In the genomic region with DNA sequence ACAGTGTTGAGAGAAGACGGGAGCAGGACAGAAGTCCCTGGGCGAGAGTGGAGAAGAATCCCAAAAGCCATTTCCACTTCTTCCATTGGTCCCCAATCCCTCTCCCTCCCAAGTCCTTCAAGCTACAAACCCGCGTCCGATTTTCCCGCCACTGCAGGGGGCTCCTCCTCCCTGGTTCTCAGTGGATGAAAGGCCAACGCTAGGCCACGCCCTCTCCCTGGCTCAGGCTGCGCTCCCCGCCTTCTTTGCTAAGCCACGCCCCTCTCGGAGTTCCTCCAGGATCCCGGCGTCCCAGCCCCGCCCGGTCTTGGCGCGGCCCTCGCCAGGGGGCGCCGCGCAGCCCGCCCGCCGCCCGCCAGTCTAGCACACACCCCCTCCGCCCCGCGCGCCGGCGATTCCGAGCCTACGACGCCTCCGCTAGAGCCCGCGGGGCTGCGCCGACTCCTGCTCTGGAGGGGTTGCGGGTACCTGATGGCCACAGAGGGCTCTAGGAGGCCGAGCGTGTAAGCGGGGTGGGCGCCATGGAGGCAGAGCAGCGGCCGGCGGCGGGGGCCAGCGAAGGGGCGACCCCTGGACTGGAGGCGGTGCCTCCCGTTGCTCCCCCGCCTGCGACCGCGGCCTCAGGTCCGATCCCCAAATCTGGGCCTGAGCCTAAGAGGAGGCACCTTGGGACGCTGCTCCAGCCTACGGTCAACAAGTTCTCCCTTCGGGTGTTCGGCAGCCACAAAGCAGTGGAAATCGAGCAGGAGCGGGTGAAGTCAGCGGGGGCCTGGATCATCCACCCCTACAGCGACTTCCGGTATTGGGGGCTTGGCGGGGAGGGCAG, we compare ENCODE assay signal across 1 cellular context.
TF ChIP-seq lines count a peak whose summit lies in the region.

A gene (plus strand): TSS at position 394 of the 826 bp plus-strand sequence. CDS start 128 bp downstream, at position 522.

TF ChIP-seq in K562, 482 proteins besides CTCF, POLR2A, EP300 and RAD21 (continued from another document and continues in another):
- TF ChIP-seq, protein P1, sequence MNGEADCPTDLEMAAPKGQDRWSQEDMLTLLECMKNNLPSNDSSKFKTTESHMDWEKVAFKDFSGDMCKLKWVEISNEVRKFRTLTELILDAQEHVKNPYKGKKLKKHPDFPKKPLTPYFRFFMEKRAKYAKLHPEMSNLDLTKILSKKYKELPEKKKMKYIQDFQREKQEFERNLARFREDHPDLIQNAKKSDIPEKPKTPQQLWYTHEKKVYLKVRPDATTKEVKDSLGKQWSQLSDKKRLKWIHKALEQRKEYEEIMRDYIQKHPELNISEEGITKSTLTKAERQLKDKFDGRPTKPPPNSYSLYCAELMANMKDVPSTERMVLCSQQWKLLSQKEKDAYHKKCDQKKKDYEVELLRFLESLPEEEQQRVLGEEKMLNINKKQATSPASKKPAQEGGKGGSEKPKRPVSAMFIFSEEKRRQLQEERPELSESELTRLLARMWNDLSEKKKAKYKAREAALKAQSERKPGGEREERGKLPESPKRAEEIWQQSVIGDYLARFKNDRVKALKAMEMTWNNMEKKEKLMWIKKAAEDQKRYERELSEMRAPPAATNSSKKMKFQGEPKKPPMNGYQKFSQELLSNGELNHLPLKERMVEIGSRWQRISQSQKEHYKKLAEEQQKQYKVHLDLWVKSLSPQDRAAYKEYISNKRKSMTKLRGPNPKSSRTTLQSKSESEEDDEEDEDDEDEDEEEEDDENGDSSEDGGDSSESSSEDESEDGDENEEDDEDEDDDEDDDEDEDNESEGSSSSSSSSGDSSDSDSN (IDR thresholded peaks at IDR 0.05; ENCODE audit: borderline replicate concordance in 1 of 2, low read depth in 2 of 2, low read length in 2 of 2), result 0 out of 4 replicates have a peak, but pooled peaks of 1 of the 2 experiments have one; percentile 47
- peak; percentile 82 for TF ChIP-seq CTBP1 (IDR thresholded peaks at IDR 0.05; ENCODE audit: borderline replicate concordance)
- TF ChIP-seq, protein P2, sequence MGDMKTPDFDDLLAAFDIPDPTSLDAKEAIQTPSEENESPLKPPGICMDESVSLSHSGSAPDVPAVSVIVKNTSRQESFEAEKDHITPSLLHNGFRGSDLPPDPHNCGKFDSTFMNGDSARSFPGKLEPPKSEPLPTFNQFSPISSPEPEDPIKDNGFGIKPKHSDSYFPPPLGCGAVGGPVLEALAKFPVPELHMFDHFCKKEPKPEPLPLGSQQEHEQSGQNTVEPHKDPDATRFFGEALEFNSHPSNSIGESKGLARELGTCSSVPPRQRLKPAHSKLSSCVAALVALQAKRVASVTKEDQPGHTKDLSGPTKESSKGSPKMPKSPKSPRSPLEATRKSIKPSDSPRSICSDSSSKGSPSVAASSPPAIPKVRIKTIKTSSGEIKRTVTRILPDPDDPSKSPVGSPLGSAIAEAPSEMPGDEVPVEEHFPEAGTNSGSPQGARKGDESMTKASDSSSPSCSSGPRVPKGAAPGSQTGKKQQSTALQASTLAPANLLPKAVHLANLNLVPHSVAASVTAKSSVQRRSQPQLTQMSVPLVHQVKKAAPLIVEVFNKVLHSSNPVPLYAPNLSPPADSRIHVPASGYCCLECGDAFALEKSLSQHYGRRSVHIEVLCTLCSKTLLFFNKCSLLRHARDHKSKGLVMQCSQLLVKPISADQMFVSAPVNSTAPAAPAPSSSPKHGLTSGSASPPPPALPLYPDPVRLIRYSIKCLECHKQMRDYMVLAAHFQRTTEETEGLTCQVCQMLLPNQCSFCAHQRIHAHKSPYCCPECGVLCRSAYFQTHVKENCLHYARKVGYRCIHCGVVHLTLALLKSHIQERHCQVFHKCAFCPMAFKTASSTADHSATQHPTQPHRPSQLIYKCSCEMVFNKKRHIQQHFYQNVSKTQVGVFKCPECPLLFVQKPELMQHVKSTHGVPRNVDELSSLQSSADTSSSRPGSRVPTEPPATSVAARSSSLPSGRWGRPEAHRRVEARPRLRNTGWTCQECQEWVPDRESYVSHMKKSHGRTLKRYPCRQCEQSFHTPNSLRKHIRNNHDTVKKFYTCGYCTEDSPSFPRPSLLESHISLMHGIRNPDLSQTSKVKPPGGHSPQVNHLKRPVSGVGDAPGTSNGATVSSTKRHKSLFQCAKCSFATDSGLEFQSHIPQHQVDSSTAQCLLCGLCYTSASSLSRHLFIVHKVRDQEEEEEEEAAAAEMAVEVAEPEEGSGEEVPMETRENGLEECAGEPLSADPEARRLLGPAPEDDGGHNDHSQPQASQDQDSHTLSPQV (IDR thresholded peaks at IDR 0.05), result 0 out of 2 replicates have a peak, but pooled peaks have one; percentile 14
- TF ChIP-seq ZFX (CRISPR knock-in tag; IDR thresholded peaks at IDR 0.05), result 0 out of 2 replicates have a peak, but pooled peaks have one; percentile 34
- TF ChIP-seq, protein P3, sequence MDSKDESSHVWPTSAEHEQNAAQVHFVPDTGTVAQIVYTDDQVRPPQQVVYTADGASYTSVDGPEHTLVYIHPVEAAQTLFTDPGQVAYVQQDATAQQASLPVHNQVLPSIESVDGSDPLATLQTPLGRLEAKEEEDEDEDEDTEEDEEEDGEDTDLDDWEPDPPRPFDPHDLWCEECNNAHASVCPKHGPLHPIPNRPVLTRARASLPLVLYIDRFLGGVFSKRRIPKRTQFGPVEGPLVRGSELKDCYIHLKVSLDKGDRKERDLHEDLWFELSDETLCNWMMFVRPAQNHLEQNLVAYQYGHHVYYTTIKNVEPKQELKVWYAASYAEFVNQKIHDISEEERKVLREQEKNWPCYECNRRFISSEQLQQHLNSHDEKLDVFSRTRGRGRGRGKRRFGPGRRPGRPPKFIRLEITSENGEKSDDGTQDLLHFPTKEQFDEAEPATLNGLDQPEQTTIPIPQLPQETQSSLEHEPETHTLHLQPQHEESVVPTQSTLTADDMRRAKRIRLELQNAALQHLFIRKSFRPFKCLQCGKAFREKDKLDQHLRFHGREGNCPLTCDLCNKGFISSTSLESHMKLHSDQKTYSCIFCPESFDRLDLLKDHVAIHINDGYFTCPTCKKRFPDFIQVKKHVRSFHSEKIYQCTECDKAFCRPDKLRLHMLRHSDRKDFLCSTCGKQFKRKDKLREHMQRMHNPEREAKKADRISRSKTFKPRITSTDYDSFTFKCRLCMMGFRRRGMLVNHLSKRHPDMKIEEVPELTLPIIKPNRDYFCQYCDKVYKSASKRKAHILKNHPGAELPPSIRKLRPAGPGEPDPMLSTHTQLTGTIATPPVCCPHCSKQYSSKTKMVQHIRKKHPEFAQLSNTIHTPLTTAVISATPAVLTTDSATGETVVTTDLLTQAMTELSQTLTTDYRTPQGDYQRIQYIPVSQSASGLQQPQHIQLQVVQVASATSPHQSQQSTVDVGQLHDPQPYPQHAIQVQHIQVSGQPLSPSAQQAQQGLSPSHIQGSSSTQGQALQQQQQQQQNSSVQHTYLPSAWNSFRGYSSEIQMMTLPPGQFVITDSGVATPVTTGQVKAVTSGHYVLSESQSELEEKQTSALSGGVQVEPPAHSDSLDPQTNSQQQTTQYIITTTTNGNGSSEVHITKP (IDR thresholded peaks at IDR 0.05; ENCODE audit: partially characterized antibody), result peak; percentile 10
- peak; percentile 72; the same call in 1 of the 2 replicates for TF ChIP-seq LCOR (CRISPR knock-in tag; IDR thresholded peaks at IDR 0.05)
- no peak for TF ChIP-seq ZFPM2 (CRISPR knock-in tag; IDR thresholded peaks at IDR 0.05)
- TF ChIP-seq, protein P4, sequence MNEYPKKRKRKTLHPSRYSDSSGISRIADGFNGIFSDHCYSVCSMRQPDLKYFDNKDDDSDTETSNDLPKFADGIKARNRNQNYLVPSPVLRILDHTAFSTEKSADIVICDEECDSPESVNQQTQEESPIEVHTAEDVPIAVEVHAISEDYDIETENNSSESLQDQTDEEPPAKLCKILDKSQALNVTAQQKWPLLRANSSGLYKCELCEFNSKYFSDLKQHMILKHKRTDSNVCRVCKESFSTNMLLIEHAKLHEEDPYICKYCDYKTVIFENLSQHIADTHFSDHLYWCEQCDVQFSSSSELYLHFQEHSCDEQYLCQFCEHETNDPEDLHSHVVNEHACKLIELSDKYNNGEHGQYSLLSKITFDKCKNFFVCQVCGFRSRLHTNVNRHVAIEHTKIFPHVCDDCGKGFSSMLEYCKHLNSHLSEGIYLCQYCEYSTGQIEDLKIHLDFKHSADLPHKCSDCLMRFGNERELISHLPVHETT (CRISPR knock-in tag; conservative IDR thresholded peaks at IDR 0.05 in 1 of 2, IDR thresholded peaks at IDR 0.05 in 1 of 2), result peak in 1 of 2 experiments; percentile 85; a peak in 1 of 4 replicates
- peak; percentile 71 to 95; a peak in 2 of 4 replicates for TF ChIP-seq SIN3A (IDR thresholded peaks at IDR 0.05; ENCODE audit: borderline replicate concordance in 2 of 2, control insufficient read depth in 1 of 2, low read depth in 2 of 2, low read length in 2 of 2)
- peak; percentile 92 for TF ChIP-seq E2F3 (CRISPR knock-in tag; IDR thresholded peaks at IDR 0.05)
- TF ChIP-seq, protein P5, sequence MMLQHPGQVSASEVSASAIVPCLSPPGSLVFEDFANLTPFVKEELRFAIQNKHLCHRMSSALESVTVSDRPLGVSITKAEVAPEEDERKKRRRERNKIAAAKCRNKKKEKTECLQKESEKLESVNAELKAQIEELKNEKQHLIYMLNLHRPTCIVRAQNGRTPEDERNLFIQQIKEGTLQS (IDR thresholded peaks at IDR 0.05), result no peak
- TF ChIP-seq, protein P5 (CRISPR knock-in tag; conservative IDR thresholded peaks at IDR 0.05), result no peak
- TF ChIP-seq GABPA (tag; conservative IDR thresholded peaks at IDR 0.05; ENCODE audit: low read depth), result 0 out of 2 replicates have a peak, but pooled peaks have one; percentile 24
- peak; percentile 73; the same call in 1 of the 2 replicates for TF ChIP-seq XRCC5 (IDR thresholded peaks at IDR 0.05; ENCODE audit: low read depth, low read length)
- peak; percentile 87 for TF ChIP-seq SAP30 (IDR thresholded peaks at IDR 0.05; ENCODE audit: borderline replicate concordance, insufficient read depth, low read depth, low read length, poor library complexity, severe bottlenecking)
- TF ChIP-seq TBP (optimal IDR thresholded peaks at IDR 0.05; ENCODE audit: low read depth, low read length), result peak; percentile 14
- TF ChIP-seq, protein P6, sequence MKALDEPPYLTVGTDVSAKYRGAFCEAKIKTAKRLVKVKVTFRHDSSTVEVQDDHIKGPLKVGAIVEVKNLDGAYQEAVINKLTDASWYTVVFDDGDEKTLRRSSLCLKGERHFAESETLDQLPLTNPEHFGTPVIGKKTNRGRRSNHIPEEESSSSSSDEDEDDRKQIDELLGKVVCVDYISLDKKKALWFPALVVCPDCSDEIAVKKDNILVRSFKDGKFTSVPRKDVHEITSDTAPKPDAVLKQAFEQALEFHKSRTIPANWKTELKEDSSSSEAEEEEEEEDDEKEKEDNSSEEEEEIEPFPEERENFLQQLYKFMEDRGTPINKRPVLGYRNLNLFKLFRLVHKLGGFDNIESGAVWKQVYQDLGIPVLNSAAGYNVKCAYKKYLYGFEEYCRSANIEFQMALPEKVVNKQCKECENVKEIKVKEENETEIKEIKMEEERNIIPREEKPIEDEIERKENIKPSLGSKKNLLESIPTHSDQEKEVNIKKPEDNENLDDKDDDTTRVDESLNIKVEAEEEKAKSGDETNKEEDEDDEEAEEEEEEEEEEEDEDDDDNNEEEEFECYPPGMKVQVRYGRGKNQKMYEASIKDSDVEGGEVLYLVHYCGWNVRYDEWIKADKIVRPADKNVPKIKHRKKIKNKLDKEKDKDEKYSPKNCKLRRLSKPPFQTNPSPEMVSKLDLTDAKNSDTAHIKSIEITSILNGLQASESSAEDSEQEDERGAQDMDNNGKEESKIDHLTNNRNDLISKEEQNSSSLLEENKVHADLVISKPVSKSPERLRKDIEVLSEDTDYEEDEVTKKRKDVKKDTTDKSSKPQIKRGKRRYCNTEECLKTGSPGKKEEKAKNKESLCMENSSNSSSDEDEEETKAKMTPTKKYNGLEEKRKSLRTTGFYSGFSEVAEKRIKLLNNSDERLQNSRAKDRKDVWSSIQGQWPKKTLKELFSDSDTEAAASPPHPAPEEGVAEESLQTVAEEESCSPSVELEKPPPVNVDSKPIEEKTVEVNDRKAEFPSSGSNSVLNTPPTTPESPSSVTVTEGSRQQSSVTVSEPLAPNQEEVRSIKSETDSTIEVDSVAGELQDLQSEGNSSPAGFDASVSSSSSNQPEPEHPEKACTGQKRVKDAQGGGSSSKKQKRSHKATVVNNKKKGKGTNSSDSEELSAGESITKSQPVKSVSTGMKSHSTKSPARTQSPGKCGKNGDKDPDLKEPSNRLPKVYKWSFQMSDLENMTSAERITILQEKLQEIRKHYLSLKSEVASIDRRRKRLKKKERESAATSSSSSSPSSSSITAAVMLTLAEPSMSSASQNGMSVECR (CRISPR knock-in tag; IDR thresholded peaks at IDR 0.05), result peak; percentile 89; the same call in 1 of the 2 replicates
- no peak for TF ChIP-seq SMARCB1 (IDR thresholded peaks at IDR 0.05; ENCODE audit: insufficient read length, low read depth)
- no peak for TF ChIP-seq ZKSCAN8 (CRISPR knock-in tag; IDR thresholded peaks at IDR 0.05)
- TF ChIP-seq, protein P7, sequence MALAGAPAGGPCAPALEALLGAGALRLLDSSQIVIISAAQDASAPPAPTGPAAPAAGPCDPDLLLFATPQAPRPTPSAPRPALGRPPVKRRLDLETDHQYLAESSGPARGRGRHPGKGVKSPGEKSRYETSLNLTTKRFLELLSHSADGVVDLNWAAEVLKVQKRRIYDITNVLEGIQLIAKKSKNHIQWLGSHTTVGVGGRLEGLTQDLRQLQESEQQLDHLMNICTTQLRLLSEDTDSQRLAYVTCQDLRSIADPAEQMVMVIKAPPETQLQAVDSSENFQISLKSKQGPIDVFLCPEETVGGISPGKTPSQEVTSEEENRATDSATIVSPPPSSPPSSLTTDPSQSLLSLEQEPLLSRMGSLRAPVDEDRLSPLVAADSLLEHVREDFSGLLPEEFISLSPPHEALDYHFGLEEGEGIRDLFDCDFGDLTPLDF (CRISPR knock-in tag; IDR thresholded peaks at IDR 0.05), result peak; percentile 95
- TF ChIP-seq ZNF764 (CRISPR knock-in tag; IDR thresholded peaks at IDR 0.05; ENCODE audit: low read depth), result no peak
- TF ChIP-seq HCFC1 (IDR thresholded peaks at IDR 0.05; ENCODE audit: low read depth, low read length), result 0 out of 2 replicates have a peak, but pooled peaks have one; percentile 21
- TF ChIP-seq NFIX (CRISPR knock-in tag; IDR thresholded peaks at IDR 0.05; ENCODE audit: low read depth), result no peak
- peak in 1 of 2 experiments; percentile 50; a peak in 1 of 4 replicates for TF ChIP-seq NONO (IDR thresholded peaks at IDR 0.05; ENCODE audit: low read depth in 2 of 2, low read length in 1 of 2)
- TF ChIP-seq JUND (IDR thresholded peaks at IDR 0.05; ENCODE audit: borderline replicate concordance, low read depth, low read length), result peak; percentile 36; the same call in 1 of the 2 replicates
- no peak; the same call in 2 of the 3 replicates for TF ChIP-seq JUND (tag; IDR thresholded peaks at IDR 0.05; ENCODE audit: borderline replicate concordance, low read depth, low read length)
- no peak for TF ChIP-seq ZNF175 (CRISPR knock-in tag; IDR thresholded peaks at IDR 0.05; ENCODE audit: low read depth)
- TF ChIP-seq HNRNPLL (IDR thresholded peaks at IDR 0.05; ENCODE audit: low read depth, low read length, poor library complexity, severe bottlenecking), result peak; percentile 69
- peak; percentile 29 for TF ChIP-seq TAF1 (IDR thresholded peaks at IDR 0.05; ENCODE audit: control insufficient read depth, extremely low read depth, insufficient read depth, low read length, severe bottlenecking)
- TF ChIP-seq MTA3 (IDR thresholded peaks at IDR 0.05; ENCODE audit: borderline replicate concordance), result peak; percentile 65; the same call in 1 of the 2 replicates
